ENCODE assay signal across 1 cellular context in genomic region chr1:46687095-46687659, GRCh38.
A peak's percentile ranks its signal among the peaks of the same experiment; 100 is the strongest.
TF ChIP-seq lines count a peak whose summit lies in the region.

No MANE protein-coding gene starts in this region.

TF ChIP-seq in HEK293, 187 proteins besides CTCF, POLR2A, EP300 and RAD21 (continued from another document and continues in another):
- TF ChIP-seq ZNF221 (tag by site-specific recombination; IDR thresholded peaks at IDR 0.05; ENCODE audit: borderline replicate concordance) (no peak), ZNF350 (tag by site-specific recombination; IDR thresholded peaks at IDR 0.05) (no peak), HIC1 (tag by site-specific recombination; IDR thresholded peaks at IDR 0.05) (no peak), ZNF23 (tag by site-specific recombination; IDR thresholded peaks at IDR 0.05; ENCODE audit: borderline replicate concordance) (no peak), KLF1 (tag by site-specific recombination; IDR thresholded peaks at IDR 0.05) (no peak), ZNF2 (tag by site-specific recombination; IDR thresholded peaks at IDR 0.05) (no peak), PRDM6 (tag by site-specific recombination; IDR thresholded peaks at IDR 0.05) (peak; percentile 98), ZNF529 (tag by site-specific recombination; IDR thresholded peaks at IDR 0.05; ENCODE audit: insufficient replicate concordance) (no peak), KLF7 (tag by site-specific recombination; IDR thresholded peaks at IDR 0.05; ENCODE audit: borderline replicate concordance) (no peak), ZNF530 (tag by site-specific recombination; IDR thresholded peaks at IDR 0.05; ENCODE audit: low read depth) (no peak), ZNF140 (tag by site-specific recombination; IDR thresholded peaks at IDR 0.05) (no peak), ZNF112 (tag by site-specific recombination; IDR thresholded peaks at IDR 0.05) (no peak), SCRT2 (tag by site-specific recombination; IDR thresholded peaks at IDR 0.05) (peak; percentile 53), PRDM10 (tag by site-specific recombination; IDR thresholded peaks at IDR 0.05) (peak; percentile 21; the same call in 1 of the 2 replicates), ZNF214 (tag by site-specific recombination; IDR thresholded peaks at IDR 0.05; ENCODE audit: borderline replicate concordance) (no peak), ZNF621 (tag by site-specific recombination; IDR thresholded peaks at IDR 0.05) (no peak), ZNF302 (tag by site-specific recombination; IDR thresholded peaks at IDR 0.05; ENCODE audit: low read depth) (no peak), ZNF558 (tag by site-specific recombination; IDR thresholded peaks at IDR 0.05) (no peak), SP7 (tag by site-specific recombination; IDR thresholded peaks at IDR 0.05) (0 out of 2 replicates have a peak, but pooled peaks have one; percentile 22), ZNF341 (tag by site-specific recombination; IDR thresholded peaks at IDR 0.05; ENCODE audit: low read depth) (peak; percentile 78), ZBTB26 (tag by site-specific recombination; optimal IDR thresholded peaks at IDR 0.05) (no peak), ZNF311 (tag by site-specific recombination; IDR thresholded peaks at IDR 0.05; ENCODE audit: borderline replicate concordance) (no peak), PRDM1 (tag by site-specific recombination; IDR thresholded peaks at IDR 0.05) (0 out of 2 replicates have a peak, but pooled peaks have one; percentile 8), TRIM28 (IDR thresholded peaks at IDR 0.05; ENCODE audit: borderline replicate concordance, low read length) (no peak), ZFP3 (tag by site-specific recombination; IDR thresholded peaks at IDR 0.05; ENCODE audit: low read depth) (no peak), ZNF280C (tag by site-specific recombination; IDR thresholded peaks at IDR 0.05) (no peak), ZXDB (tag by site-specific recombination; IDR thresholded peaks at IDR 0.05) (no peak), YY1 (tag by site-specific recombination; IDR thresholded peaks at IDR 0.05) (no peak), ZBTB6 (tag by site-specific recombination; IDR thresholded peaks at IDR 0.05) (no peak), ZBTB21 (tag by site-specific recombination; IDR thresholded peaks at IDR 0.05) (no peak), ZSCAN4 (tag by site-specific recombination; IDR thresholded peaks at IDR 0.05) (no peak), ZNF274 (IDR thresholded peaks at IDR 0.05; ENCODE audit: low read length) (no peak), ZNF274 (tag by site-specific recombination; IDR thresholded peaks at IDR 0.05; ENCODE audit: borderline replicate concordance) (no peak), ZNF132 (tag by site-specific recombination; IDR thresholded peaks at IDR 0.05; ENCODE audit: borderline replicate concordance) (no peak), ZNF362 (tag by site-specific recombination; IDR thresholded peaks at IDR 0.05) (no peak), MEIS1 (CRISPR knock-in tag; IDR thresholded peaks at IDR 0.05; ENCODE audit: borderline replicate concordance) (no peak), MYNN (tag by site-specific recombination; IDR thresholded peaks at IDR 0.05; ENCODE audit: borderline replicate concordance) (no peak), ZNF211 (tag by site-specific recombination; IDR thresholded peaks at IDR 0.05; ENCODE audit: low read depth) (no peak), ZNF404 (tag by site-specific recombination; IDR thresholded peaks at IDR 0.05) (no peak), SCRT1 (tag by site-specific recombination; IDR thresholded peaks at IDR 0.05; ENCODE audit: borderline replicate concordance) (peak; percentile 55; the same call in 1 of the 2 replicates), REST (tag by site-specific recombination; IDR thresholded peaks at IDR 0.05) (no peak), ZFHX2 (tag by site-specific recombination; conservative IDR thresholded peaks at IDR 0.05) (no peak), ZNF449 (tag by site-specific recombination; IDR thresholded peaks at IDR 0.05) (no peak)
